ENCODE assay signal across 8 cellular contexts in genomic region chr3:106332884-106333283, GRCh38.
DNase-seq lines count a peak whose midpoint lies in the region; ATAC-seq lines count a peak whose summit lies in the region.

No MANE protein-coding gene starts in this region.

- POLR2A ChIA-PET in activated CD4-positive, alpha-beta memory T cell treated with anti-CD3 and anti-CD28 coated beads, Interleukin-2, amount 10 ng/mL, durations not matched to agents 7 days and 5 days (lab: Charles Lee): interaction anchor here (1.0 kb wide), 1 partner anchor 34 kb away, joined by 3 read pairs; no protein-coding TSS in a partner anchor

- H3K36me3 Mint-ChIP-seq in activated CD4-positive, alpha-beta memory T cell treated with anti-CD3 and anti-CD28 coated beads, Interleukin-2, amount 10 ng/mL, durations not matched to agents 7 days and 5 days (ENCODE audit: low read depth): peaks cover 8% of the 10 kb centered on the region

- ATAC-seq in GM18858 (IDR thresholded peaks at IDR 0.05; ENCODE audit: unreplicated experiment): peak; percentile 36
- ATAC-seq in HG02798 (IDR thresholded peaks at IDR 0.05; ENCODE audit: poor library complexity, unreplicated experiment): peak; percentile 59
- no peak for ATAC-seq in HG03025 (IDR thresholded peaks at IDR 0.05; ENCODE audit: low FRiP score, unreplicated experiment)

- CTCF ChIA-PET in activated CD4-positive, alpha-beta memory T cell treated with anti-CD3 and anti-CD28 coated beads, Interleukin-2, amount 10 ng/mL, durations not matched to agents 7 days and 5 days (lab: Charles Lee): interaction anchor here (0.6 to 1.1 kb wide), 4 partner anchors 8 to 156 kb away, joined by 3 read pairs; no protein-coding TSS in a partner anchor

- peak overlapping the region; percentile 80 for H3K27ac Mint-ChIP-seq in activated CD4-positive, alpha-beta memory T cell treated with anti-CD3 and anti-CD28 coated beads, Interleukin-2, amount 10 ng/mL, durations not matched to agents 7 days and 5 days

- in situ Hi-C loops in G401 (cut with HindIII; ENCODE audit: low sequenced_read_pairs): no loop called here

- peak; percentile 55 for DNase-seq in activated CD4-positive, alpha-beta memory T cell treated with anti-CD3 and anti-CD28 coated beads, Interleukin-2, amount 10 ng/mL, durations not matched to agents 7 days and 5 days
- peak; percentile 13 for DNase-seq in stimulated activated CD4-positive, alpha-beta T cell treated with anti-CD3 and anti-CD28 coated beads, Interleukin-12 subunit alpha, Interleukin-12 subunit beta, amount 100 ng/mL, for 4 hours
- DNase-seq in G401 (ENCODE audit: low spot score) (no peak), SK-N-DZ (ENCODE audit: low spot score) (no peak), HUDEP-2 (lab: John Stamatoyannopoulos, UW; ENCODE audit: unreplicated experiment in 76 of 76) (no peak)

- H3K4me3 Mint-ChIP-seq in activated CD4-positive, alpha-beta memory T cell treated with anti-CD3 and anti-CD28 coated beads, Interleukin-2, amount 10 ng/mL, durations not matched to agents 7 days and 5 days: no peak overlapping the region

- H3K9me3 Mint-ChIP-seq in activated CD4-positive, alpha-beta memory T cell treated with anti-CD3 and anti-CD28 coated beads, Interleukin-2, amount 10 ng/mL, durations not matched to agents 7 days and 5 days: peaks cover 8% of the 10 kb centered on the region

- no peaks in the 10 kb centered on the region for H3K27me3 Mint-ChIP-seq in activated CD4-positive, alpha-beta memory T cell treated with anti-CD3 and anti-CD28 coated beads, Interleukin-2, amount 10 ng/mL, durations not matched to agents 7 days and 5 days

- H3K4me1 Mint-ChIP-seq in activated CD4-positive, alpha-beta memory T cell treated with anti-CD3 and anti-CD28 coated beads, Interleukin-2, amount 10 ng/mL, durations not matched to agents 7 days and 5 days: peaks cover 65% of the 10 kb centered on the region

Comparison
In these comparisons a context has a peak if more than half of its experiments do, and no peak if none do; other contexts are left out.
1. DNase-seq: peak in activated CD4-positive, alpha-beta memory T cell treated with anti-CD3 and anti-CD28 coated beads, Interleukin-2, amount 10 ng/mL, durations not matched to agents 7 days and 5 days (single experiment) and stimulated activated CD4-positive, alpha-beta T cell treated with anti-CD3 and anti-CD28 coated beads, Interleukin-12 subunit alpha, Interleukin-12 subunit beta, amount 100 ng/mL, for 4 hours (single experiment); none in G401 (single experiment), SK-N-DZ (single experiment) and HUDEP-2 (0 of 76).